In the genomic region with DNA sequence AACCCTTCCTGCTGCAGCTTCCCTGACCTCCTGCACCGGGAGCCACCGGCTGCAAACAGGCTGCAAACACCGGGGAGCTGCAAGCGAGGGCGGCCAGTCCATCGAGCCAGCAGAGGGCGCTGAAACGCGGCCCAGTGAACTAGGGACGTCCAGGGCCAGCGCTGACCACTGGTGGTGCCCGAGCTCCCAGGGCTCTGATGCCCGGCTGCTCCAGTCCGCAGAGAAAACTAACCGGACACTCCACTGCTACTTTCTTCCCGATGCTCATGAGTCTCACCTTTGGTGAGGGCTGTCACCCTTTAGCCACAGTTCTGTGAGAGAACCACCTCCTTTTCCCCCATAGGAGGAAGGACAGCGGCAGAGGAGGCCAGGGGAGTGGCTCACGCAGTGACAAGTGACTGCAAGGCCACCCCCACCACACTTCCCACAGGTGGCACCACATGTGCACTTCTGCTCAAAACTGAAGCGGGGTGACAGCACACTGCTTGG, we compare ENCODE assay signal across 1 cellular context.
A peak's percentile ranks its signal among the peaks of the same experiment; 100 is the strongest.
TF ChIP-seq lines count a peak whose summit lies in the region.

No MANE protein-coding gene starts in this region.

TF ChIP-seq in HepG2, 621 proteins besides CTCF, POLR2A, EP300 and RAD21 (continued from another document and continues in another):
- TF ChIP-seq, protein P1, sequence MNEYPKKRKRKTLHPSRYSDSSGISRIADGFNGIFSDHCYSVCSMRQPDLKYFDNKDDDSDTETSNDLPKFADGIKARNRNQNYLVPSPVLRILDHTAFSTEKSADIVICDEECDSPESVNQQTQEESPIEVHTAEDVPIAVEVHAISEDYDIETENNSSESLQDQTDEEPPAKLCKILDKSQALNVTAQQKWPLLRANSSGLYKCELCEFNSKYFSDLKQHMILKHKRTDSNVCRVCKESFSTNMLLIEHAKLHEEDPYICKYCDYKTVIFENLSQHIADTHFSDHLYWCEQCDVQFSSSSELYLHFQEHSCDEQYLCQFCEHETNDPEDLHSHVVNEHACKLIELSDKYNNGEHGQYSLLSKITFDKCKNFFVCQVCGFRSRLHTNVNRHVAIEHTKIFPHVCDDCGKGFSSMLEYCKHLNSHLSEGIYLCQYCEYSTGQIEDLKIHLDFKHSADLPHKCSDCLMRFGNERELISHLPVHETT (CRISPR knock-in tag; conservative IDR thresholded peaks at IDR 0.05) = no peak
- TF ChIP-seq ARID2 (CRISPR knock-in tag; IDR thresholded peaks at IDR 0.05; ENCODE audit: borderline replicate concordance) = no peak
- TF ChIP-seq, protein P2, sequence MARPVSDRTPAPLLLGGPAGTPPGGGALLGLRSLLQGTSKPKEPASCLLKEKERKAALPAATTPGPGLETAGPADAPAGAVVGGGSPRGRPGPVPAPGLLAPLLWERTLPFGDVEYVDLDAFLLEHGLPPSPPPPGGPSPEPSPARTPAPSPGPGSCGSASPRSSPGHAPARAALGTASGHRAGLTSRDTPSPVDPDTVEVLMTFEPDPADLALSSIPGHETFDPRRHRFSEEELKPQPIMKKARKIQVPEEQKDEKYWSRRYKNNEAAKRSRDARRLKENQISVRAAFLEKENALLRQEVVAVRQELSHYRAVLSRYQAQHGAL (CRISPR knock-in tag; IDR thresholded peaks at IDR 0.05; ENCODE audit: not compliant biosample characterization) = no peak
- no peak for TF ChIP-seq SAFB2 (CRISPR knock-in tag; IDR thresholded peaks at IDR 0.05; ENCODE audit: borderline replicate concordance, low read depth)
- peak; percentile 57; the same call in 1 of the 2 replicates for TF ChIP-seq KAT8 (CRISPR knock-in tag; IDR thresholded peaks at IDR 0.05)
- TF ChIP-seq ZNF33A (CRISPR knock-in tag; IDR thresholded peaks at IDR 0.05; ENCODE audit: borderline replicate concordance) = no peak
- TF ChIP-seq, protein P3, sequence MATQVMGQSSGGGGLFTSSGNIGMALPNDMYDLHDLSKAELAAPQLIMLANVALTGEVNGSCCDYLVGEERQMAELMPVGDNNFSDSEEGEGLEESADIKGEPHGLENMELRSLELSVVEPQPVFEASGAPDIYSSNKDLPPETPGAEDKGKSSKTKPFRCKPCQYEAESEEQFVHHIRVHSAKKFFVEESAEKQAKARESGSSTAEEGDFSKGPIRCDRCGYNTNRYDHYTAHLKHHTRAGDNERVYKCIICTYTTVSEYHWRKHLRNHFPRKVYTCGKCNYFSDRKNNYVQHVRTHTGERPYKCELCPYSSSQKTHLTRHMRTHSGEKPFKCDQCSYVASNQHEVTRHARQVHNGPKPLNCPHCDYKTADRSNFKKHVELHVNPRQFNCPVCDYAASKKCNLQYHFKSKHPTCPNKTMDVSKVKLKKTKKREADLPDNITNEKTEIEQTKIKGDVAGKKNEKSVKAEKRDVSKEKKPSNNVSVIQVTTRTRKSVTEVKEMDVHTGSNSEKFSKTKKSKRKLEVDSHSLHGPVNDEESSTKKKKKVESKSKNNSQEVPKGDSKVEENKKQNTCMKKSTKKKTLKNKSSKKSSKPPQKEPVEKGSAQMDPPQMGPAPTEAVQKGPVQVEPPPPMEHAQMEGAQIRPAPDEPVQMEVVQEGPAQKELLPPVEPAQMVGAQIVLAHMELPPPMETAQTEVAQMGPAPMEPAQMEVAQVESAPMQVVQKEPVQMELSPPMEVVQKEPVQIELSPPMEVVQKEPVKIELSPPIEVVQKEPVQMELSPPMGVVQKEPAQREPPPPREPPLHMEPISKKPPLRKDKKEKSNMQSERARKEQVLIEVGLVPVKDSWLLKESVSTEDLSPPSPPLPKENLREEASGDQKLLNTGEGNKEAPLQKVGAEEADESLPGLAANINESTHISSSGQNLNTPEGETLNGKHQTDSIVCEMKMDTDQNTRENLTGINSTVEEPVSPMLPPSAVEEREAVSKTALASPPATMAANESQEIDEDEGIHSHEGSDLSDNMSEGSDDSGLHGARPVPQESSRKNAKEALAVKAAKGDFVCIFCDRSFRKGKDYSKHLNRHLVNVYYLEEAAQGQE (IDR thresholded peaks at IDR 0.05; ENCODE audit: borderline replicate concordance in 1 of 2, low read depth in 1 of 2, low read length in 2 of 2) = no peak
- no peak for TF ChIP-seq ZNF678 (CRISPR knock-in tag; IDR thresholded peaks at IDR 0.05)
- TF ChIP-seq REL (CRISPR knock-in tag; conservative IDR thresholded peaks at IDR 0.05) = no peak
- TF ChIP-seq ZNF672 (CRISPR knock-in tag; IDR thresholded peaks at IDR 0.05) = no peak
- TF ChIP-seq ZNF446 (CRISPR knock-in tag; IDR thresholded peaks at IDR 0.05) = no peak
- TF ChIP-seq DNMT1 (CRISPR knock-in tag; IDR thresholded peaks at IDR 0.05) = 0 out of 2 replicates have a peak, but pooled peaks have one; percentile 71
- TF ChIP-seq PRMT3 (CRISPR knock-in tag; IDR thresholded peaks at IDR 0.05; ENCODE audit: borderline replicate concordance, low read depth) = no peak
- TF ChIP-seq, protein P4, sequence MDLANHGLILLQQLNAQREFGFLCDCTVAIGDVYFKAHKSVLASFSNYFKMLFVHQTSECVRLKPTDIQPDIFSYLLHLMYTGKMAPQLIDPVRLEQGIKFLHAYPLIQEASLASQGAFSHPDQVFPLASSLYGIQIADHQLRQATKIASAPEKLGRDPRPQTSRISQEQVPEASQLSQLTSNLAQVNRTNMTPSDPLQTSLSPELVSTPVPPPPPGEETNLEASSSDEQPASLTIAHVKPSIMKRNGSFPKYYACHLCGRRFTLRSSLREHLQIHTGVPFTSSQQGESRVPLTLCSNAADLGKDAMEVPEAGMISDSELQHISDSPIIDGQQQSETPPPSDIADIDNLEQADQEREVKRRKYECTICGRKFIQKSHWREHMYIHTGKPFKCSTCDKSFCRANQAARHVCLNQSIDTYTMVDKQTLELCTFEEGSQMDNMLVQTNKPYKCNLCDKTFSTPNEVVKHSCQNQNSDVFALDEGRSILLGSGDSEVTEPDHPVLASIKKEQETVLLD (CRISPR knock-in tag; IDR thresholded peaks at IDR 0.05; ENCODE audit: low read depth) = no peak
- TF ChIP-seq WIZ (CRISPR knock-in tag; IDR thresholded peaks at IDR 0.05) = no peak
- TF ChIP-seq, protein P5, sequence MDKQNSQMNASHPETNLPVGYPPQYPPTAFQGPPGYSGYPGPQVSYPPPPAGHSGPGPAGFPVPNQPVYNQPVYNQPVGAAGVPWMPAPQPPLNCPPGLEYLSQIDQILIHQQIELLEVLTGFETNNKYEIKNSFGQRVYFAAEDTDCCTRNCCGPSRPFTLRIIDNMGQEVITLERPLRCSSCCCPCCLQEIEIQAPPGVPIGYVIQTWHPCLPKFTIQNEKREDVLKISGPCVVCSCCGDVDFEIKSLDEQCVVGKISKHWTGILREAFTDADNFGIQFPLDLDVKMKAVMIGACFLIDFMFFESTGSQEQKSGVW (CRISPR knock-in tag; IDR thresholded peaks at IDR 0.05; ENCODE audit: borderline replicate concordance) = no peak
- TF ChIP-seq SMARCE1 (IDR thresholded peaks at IDR 0.05; ENCODE audit: borderline replicate concordance) = no peak
- TF ChIP-seq, protein P6, sequence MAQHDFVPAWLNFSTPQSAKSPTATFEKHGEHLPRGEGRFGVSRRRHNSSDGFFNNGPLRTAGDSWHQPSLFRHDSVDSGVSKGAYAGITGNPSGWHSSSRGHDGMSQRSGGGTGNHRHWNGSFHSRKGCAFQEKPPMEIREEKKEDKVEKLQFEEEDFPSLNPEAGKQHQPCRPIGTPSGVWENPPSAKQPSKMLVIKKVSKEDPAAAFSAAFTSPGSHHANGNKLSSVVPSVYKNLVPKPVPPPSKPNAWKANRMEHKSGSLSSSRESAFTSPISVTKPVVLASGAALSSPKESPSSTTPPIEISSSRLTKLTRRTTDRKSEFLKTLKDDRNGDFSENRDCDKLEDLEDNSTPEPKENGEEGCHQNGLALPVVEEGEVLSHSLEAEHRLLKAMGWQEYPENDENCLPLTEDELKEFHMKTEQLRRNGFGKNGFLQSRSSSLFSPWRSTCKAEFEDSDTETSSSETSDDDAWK (CRISPR knock-in tag; IDR thresholded peaks at IDR 0.05) = no peak
- TF ChIP-seq JUN (CRISPR knock-in tag; IDR thresholded peaks at IDR 0.05) = no peak
- TF ChIP-seq, protein P7, sequence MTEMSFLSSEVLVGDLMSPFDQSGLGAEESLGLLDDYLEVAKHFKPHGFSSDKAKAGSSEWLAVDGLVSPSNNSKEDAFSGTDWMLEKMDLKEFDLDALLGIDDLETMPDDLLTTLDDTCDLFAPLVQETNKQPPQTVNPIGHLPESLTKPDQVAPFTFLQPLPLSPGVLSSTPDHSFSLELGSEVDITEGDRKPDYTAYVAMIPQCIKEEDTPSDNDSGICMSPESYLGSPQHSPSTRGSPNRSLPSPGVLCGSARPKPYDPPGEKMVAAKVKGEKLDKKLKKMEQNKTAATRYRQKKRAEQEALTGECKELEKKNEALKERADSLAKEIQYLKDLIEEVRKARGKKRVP (CRISPR knock-in tag; IDR thresholded peaks at IDR 0.05) = no peak
- no peak for TF ChIP-seq MTF1 (CRISPR knock-in tag; IDR thresholded peaks at IDR 0.05)
- no peak for TF ChIP-seq PLRG1 (conservative IDR thresholded peaks at IDR 0.05)
- TF ChIP-seq, protein P8, sequence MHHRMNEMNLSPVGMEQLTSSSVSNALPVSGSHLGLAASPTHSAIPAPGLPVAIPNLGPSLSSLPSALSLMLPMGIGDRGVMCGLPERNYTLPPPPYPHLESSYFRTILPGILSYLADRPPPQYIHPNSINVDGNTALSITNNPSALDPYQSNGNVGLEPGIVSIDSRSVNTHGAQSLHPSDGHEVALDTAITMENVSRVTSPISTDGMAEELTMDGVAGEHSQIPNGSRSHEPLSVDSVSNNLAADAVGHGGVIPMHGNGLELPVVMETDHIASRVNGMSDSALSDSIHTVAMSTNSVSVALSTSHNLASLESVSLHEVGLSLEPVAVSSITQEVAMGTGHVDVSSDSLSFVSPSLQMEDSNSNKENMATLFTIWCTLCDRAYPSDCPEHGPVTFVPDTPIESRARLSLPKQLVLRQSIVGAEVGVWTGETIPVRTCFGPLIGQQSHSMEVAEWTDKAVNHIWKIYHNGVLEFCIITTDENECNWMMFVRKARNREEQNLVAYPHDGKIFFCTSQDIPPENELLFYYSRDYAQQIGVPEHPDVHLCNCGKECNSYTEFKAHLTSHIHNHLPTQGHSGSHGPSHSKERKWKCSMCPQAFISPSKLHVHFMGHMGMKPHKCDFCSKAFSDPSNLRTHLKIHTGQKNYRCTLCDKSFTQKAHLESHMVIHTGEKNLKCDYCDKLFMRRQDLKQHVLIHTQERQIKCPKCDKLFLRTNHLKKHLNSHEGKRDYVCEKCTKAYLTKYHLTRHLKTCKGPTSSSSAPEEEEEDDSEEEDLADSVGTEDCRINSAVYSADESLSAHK (CRISPR knock-in tag; IDR thresholded peaks at IDR 0.05; ENCODE audit: borderline replicate concordance) = no peak
- no peak for TF ChIP-seq CAMTA2 (CRISPR knock-in tag; IDR thresholded peaks at IDR 0.05; ENCODE audit: borderline replicate concordance)
- TF ChIP-seq CENPX (CRISPR knock-in tag; IDR thresholded peaks at IDR 0.05) = no peak
- TF ChIP-seq ZNF430 (CRISPR knock-in tag; IDR thresholded peaks at IDR 0.05) = no peak
- TF ChIP-seq, protein P9, sequence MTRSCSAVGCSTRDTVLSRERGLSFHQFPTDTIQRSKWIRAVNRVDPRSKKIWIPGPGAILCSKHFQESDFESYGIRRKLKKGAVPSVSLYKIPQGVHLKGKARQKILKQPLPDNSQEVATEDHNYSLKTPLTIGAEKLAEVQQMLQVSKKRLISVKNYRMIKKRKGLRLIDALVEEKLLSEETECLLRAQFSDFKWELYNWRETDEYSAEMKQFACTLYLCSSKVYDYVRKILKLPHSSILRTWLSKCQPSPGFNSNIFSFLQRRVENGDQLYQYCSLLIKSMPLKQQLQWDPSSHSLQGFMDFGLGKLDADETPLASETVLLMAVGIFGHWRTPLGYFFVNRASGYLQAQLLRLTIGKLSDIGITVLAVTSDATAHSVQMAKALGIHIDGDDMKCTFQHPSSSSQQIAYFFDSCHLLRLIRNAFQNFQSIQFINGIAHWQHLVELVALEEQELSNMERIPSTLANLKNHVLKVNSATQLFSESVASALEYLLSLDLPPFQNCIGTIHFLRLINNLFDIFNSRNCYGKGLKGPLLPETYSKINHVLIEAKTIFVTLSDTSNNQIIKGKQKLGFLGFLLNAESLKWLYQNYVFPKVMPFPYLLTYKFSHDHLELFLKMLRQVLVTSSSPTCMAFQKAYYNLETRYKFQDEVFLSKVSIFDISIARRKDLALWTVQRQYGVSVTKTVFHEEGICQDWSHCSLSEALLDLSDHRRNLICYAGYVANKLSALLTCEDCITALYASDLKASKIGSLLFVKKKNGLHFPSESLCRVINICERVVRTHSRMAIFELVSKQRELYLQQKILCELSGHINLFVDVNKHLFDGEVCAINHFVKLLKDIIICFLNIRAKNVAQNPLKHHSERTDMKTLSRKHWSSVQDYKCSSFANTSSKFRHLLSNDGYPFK (CRISPR knock-in tag; IDR thresholded peaks at IDR 0.05; ENCODE audit: borderline replicate concordance) = peak; percentile 43; the same call in 1 of the 2 replicates
- TF ChIP-seq TBL1XR1 (IDR thresholded peaks at IDR 0.05; ENCODE audit: borderline replicate concordance, low read length, partially characterized antibody) = no peak
- TF ChIP-seq, protein P10, sequence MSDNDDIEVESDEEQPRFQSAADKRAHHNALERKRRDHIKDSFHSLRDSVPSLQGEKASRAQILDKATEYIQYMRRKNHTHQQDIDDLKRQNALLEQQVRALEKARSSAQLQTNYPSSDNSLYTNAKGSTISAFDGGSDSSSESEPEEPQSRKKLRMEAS (IDR thresholded peaks at IDR 0.05) = no peak; the same call in 1 of the 2 replicates
- TF ChIP-seq, protein P11, sequence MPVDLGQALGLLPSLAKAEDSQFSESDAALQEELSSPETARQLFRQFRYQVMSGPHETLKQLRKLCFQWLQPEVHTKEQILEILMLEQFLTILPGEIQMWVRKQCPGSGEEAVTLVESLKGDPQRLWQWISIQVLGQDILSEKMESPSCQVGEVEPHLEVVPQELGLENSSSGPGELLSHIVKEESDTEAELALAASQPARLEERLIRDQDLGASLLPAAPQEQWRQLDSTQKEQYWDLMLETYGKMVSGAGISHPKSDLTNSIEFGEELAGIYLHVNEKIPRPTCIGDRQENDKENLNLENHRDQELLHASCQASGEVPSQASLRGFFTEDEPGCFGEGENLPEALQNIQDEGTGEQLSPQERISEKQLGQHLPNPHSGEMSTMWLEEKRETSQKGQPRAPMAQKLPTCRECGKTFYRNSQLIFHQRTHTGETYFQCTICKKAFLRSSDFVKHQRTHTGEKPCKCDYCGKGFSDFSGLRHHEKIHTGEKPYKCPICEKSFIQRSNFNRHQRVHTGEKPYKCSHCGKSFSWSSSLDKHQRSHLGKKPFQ (CRISPR knock-in tag; IDR thresholded peaks at IDR 0.05; ENCODE audit: insufficient replicate concordance) = no peak
- TF ChIP-seq MYNN (CRISPR knock-in tag; IDR thresholded peaks at IDR 0.05; ENCODE audit: low read depth) = no peak
- no peak for TF ChIP-seq NCOA1 (CRISPR knock-in tag; IDR thresholded peaks at IDR 0.05)
- TF ChIP-seq FOSL2 (CRISPR knock-in tag; IDR thresholded peaks at IDR 0.05) = peak; percentile 46
- TF ChIP-seq, protein P12, sequence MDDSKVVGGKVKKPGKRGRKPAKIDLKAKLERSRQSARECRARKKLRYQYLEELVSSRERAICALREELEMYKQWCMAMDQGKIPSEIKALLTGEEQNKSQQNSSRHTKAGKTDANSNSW (CRISPR knock-in tag; IDR thresholded peaks at IDR 0.05; ENCODE audit: borderline replicate concordance) = no peak
- peak; percentile 57; the same call in 1 of the 2 replicates for TF ChIP-seq ZNF788 (CRISPR knock-in tag; IDR thresholded peaks at IDR 0.05; ENCODE audit: borderline replicate concordance)
- TF ChIP-seq HOXA3 (CRISPR knock-in tag; IDR thresholded peaks at IDR 0.05) = peak; percentile 54; the same call in 1 of the 2 replicates
- TF ChIP-seq ZNF660 (CRISPR knock-in tag; IDR thresholded peaks at IDR 0.05; ENCODE audit: borderline replicate concordance, low read depth) = no peak
- 0 out of 2 replicates have a peak, but pooled peaks have one; percentile 38 for TF ChIP-seq RNF2 (conservative IDR thresholded peaks at IDR 0.05; ENCODE audit: low read depth)
- no peak for TF ChIP-seq ZNF251 (CRISPR knock-in tag; IDR thresholded peaks at IDR 0.05)
- no peak for TF ChIP-seq IKZF4 (CRISPR knock-in tag; IDR thresholded peaks at IDR 0.05; ENCODE audit: borderline replicate concordance, low read depth, not compliant biosample characterization)
- no peak for TF ChIP-seq MATR3 (CRISPR knock-in tag; IDR thresholded peaks at IDR 0.05)
- TF ChIP-seq NR3C1 (CRISPR knock-in tag; IDR thresholded peaks at IDR 0.05) = no peak
